Comparison of ENCODE assay signal across 10 cellular contexts in the genomic region with DNA sequence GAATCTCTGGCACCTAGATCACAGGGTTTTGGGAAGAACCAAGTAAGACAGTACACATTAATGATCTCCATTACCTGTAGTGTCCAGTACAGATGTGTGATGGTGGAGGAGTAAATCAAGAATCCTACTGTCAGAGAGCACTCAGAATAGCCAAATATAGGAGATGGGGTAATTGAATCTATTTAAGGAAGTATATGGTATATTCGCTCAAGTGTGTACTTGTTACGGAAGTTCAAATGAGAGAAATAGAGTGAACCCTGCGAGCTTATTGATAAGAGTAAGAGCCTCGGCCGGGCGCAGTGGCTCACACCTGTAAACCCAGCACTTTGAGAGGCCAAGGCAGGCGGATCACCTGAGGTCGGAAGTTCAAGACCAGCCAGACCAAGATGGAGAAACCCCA. TPM values are rescaled to one million over a fixed set of nuclear protein-coding genes. Genes with fewer than 3 reads are reported as not detected.
A peak's percentile ranks its signal among the peaks of the same experiment; 100 is the strongest.
DNase-seq lines count a peak whose midpoint lies in the region; ATAC-seq and TF ChIP-seq lines count a peak whose summit lies in the region.
"Had no signal": no experiment of that assay in that cellular context is flagged by ENCODE, and none has a peak within 500 bp of the region (broad histone marks: within the 10 kb centered on the region; RNA-seq: fewer than 3 reads in every experiment).

No MANE protein-coding gene starts in this region.

- H3K27ac ChIP-seq in BLaER1: no peak overlapping the region
- H3K27ac ChIP-seq in SU-DHL-6 (ENCODE audit: low read depth, low read length): no peak overlapping the region; the same call in 1 of the 2 replicates
- H3K27ac ChIP-seq in transverse colon: peak overlapping the region in 1 of 4 donors; percentile 86

- peaks cover 29% of the 10 kb centered on the region for H3K4me1 Mint-ChIP-seq in mesothelial cell of epicardium

- no peaks in the 10 kb centered on the region for H3K27me3 Mint-ChIP-seq in mesothelial cell of epicardium (ENCODE audit: low read depth)

- H4K20me1 ChIP-seq in BLaER1 (peaks cover 58% of the 10 kb centered on the region), SU-DHL-6 (ENCODE audit: low read depth, low read length) (peaks cover 12% of the 10 kb centered on the region; the same call in 1 of the 2 replicates)

- H3K4me2 ChIP-seq in BLaER1: peak overlapping the region; percentile 89
- peak overlapping the region; percentile 78 for H3K4me2 ChIP-seq in SU-DHL-6 (ENCODE audit: low read depth, low read length, poor library complexity, severe bottlenecking)

- H3K9me2 ChIP-seq in SU-DHL-6 (replicated peaks; ENCODE audit: insufficient read depth, low read length): no peaks in the 10 kb centered on the region

- peaks cover 52% of the 10 kb centered on the region for H3K4me1 ChIP-seq in BLaER1
- peaks cover 11 to 57% (median 28%) of the 10 kb centered on the region in 4 donors for H3K4me1 ChIP-seq in transverse colon

- H3K4me3 Mint-ChIP-seq in mesothelial cell of epicardium: no peak overlapping the region

- no peak overlapping the region for H2AFZ ChIP-seq in SU-DHL-6 (ENCODE audit: low read depth, low read length, severe bottlenecking)

- no peaks in the 10 kb centered on the region for H3K9me3 Mint-ChIP-seq in mesothelial cell of epicardium

- H3K36me3 ChIP-seq in BLaER1 (peaks cover 31% of the 10 kb centered on the region), GM06990 (ENCODE audit: control insufficient read depth, insufficient read depth, low read length) (peaks cover 2% of the 10 kb centered on the region), SU-DHL-6 (ENCODE audit: low read length) (no peaks in the 10 kb centered on the region), transverse colon (no peaks in the 10 kb centered on the region)

- in situ Hi-C loops in transverse colon (cut with MboI; ENCODE audit: low pct_ligation_motif_present in 1 of 4, low pct_unique_long_range_greater_than_20kb in 1 of 4, low sequenced_read_pairs in 3 of 4): no loop called here

- H3K4me3 ChIP-seq in BLaER1: no peak overlapping the region
- H3K4me3 ChIP-seq in GM06990 (replicated peaks; ENCODE audit: low read depth, low read length): peak overlapping the region; percentile 99
- H3K4me3 ChIP-seq in SU-DHL-6 (ENCODE audit: insufficient read depth, low read length, poor library complexity, severe bottlenecking): peak overlapping the region; percentile 100
- H3K4me3 ChIP-seq in transverse colon: no peak overlapping the region

- H3K79me2 ChIP-seq in SU-DHL-6 (ENCODE audit: insufficient read depth, low read length): peaks cover 81% of the 10 kb centered on the region

- TF ChIP-seq POLR2A in transverse colon (IDR thresholded peaks at IDR 0.05): no peak

- H3K9me3 ChIP-seq in BLaER1: no peaks in the 10 kb centered on the region; the same call in 1 of the 2 replicates
- no peaks in the 10 kb centered on the region for H3K9me3 ChIP-seq in SU-DHL-6 (ENCODE audit: insufficient read depth, low read length)
- no peaks in the 10 kb centered on the region for H3K9me3 ChIP-seq in transverse colon

- H3K27me3 ChIP-seq in BLaER1 (no peaks in the 10 kb centered on the region), GM06990 (replicated peaks; ENCODE audit: control insufficient read depth, insufficient read depth, low read length) (no peaks in the 10 kb centered on the region), SU-DHL-6 (ENCODE audit: low read length) (no peaks in the 10 kb centered on the region), transverse colon (no peaks in the 10 kb centered on the region)

- ATAC-seq in GM21423 (IDR thresholded peaks at IDR 0.05; ENCODE audit: unreplicated experiment) (no peak), GM21723 (IDR thresholded peaks at IDR 0.05; ENCODE audit: unreplicated experiment) (no peak), GM21786 (IDR thresholded peaks at IDR 0.05; ENCODE audit: unreplicated experiment) (no peak)
- ATAC-seq: esophagus mucosa had no signal

- H3K27ac Mint-ChIP-seq in mesothelial cell of epicardium: peak overlapping the region; percentile 60

- intact Hi-C loops in transverse colon (cut with DNase I; ENCODE audit: low total_unique reads): no loop called here

- TF ChIP-seq EP300 in transverse colon (IDR thresholded peaks at IDR 0.05; ENCODE audit: low read depth): no peak

- 79 to 87% methylated on average over 8 of the region's 8 CpGs for WGBS in transverse colon (ENCODE audit: low coverage in 1 of 2), 2 donors

- H3K9ac ChIP-seq in BLaER1 (no peak overlapping the region), SU-DHL-6 (ENCODE audit: low read length) (peak overlapping the region; percentile 99; the same call in 1 of the 2 replicates)

- TF ChIP-seq CTCF in GM06990 (IDR thresholded peaks at IDR 0.05; ENCODE audit: insufficient read depth, low read length, poor library complexity, severe bottlenecking): no peak
- TF ChIP-seq CTCF in SU-DHL-6 (IDR thresholded peaks at IDR 0.05; ENCODE audit: insufficient read depth, low read length, poor library complexity, severe bottlenecking): no peak
- TF ChIP-seq CTCF in mesothelial cell of epicardium (IDR thresholded peaks at IDR 0.05; ENCODE audit: unreplicated experiment): no peak
- TF ChIP-seq CTCF in transverse colon (IDR thresholded peaks at IDR 0.05): no peak

- DNase-seq in GM06990 (ENCODE audit: extremely low read depth, insufficient read length): no peak
- no peak for DNase-seq in mesothelial cell of epicardium (ENCODE audit: low spot score in 2 of 2, unreplicated experiment in 2 of 2)
- no peak for DNase-seq in transverse colon
- DNase-seq: caudate nucleus had no signal

- peaks cover 16% of the 10 kb centered on the region for H3K36me3 Mint-ChIP-seq in mesothelial cell of epicardium

- H3F3A ChIP-seq in SU-DHL-6 (ENCODE audit: insufficient read depth): no peaks in the 10 kb centered on the region

RNA-seq across cellular contexts. Expression of a gene that starts 2.2 kb away (rescaled TPM):
- total RNA-seq in mesothelial cell of epicardium (101 to 119 TPM (median 106 TPM) in 3 replicates), transverse colon (10 to 100 TPM in 3 of 4 donors, 1 to 10 TPM in 1; 6.4 to 59.9 (median 21.0) TPM)

RNA-seq across cellular contexts. Expression of a gene that starts 2.4 kb away (rescaled TPM):
- total RNA-seq in mesothelial cell of epicardium (11.9 to 12.8 TPM (median 12.3 TPM) in 3 replicates), transverse colon (10 to 100 TPM in 3 of 4 donors, 1 to 10 TPM in 1; 5.7 to 61.0 (median 17.2) TPM)

RNA-seq across cellular contexts. Expression of a gene that starts 37.5 kb away (rescaled TPM):
- total RNA-seq in mesothelial cell of epicardium (12.0 to 13.6 TPM (median 12.9 TPM) in 3 replicates), transverse colon (10 to 100 TPM in 1 of 4 donors, 1 to 10 TPM in 3; 2.6 to 11.7 (median 3.9) TPM)

Comparison
In these comparisons a context has a peak if more than half of its experiments do, and no peak if none do; other contexts are left out.
1. H3K4me3 ChIP-seq: peak in GM06990 (single experiment) and SU-DHL-6 (single experiment); none in BLaER1 (single experiment) and transverse colon (0 of 4).